1 cellular context compared by ENCODE assay signal in the genomic region with DNA sequence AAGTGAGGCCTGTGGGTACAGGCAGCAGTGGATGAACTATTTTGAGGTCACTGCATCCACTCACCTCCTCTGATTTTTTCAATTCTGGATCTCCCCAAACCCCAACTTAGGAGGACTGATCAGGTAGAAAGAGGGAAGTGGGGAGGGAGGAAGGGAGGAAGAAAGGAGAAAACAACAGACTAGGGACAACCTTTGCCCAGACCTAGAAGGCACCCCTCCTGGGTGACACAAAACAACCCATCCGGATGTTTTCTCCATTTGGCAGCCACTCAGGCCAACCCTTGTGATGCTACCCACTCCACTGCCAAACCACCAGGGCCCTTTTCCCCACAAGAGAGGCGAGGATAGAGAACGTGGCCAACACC.
TF ChIP-seq lines count a peak whose summit lies in the region.

No MANE protein-coding gene starts in this region.

TF ChIP-seq in IMR-90, 13 proteins besides CTCF, POLR2A, EP300 and RAD21 (continued from another document):
- TF ChIP-seq, protein P1, sequence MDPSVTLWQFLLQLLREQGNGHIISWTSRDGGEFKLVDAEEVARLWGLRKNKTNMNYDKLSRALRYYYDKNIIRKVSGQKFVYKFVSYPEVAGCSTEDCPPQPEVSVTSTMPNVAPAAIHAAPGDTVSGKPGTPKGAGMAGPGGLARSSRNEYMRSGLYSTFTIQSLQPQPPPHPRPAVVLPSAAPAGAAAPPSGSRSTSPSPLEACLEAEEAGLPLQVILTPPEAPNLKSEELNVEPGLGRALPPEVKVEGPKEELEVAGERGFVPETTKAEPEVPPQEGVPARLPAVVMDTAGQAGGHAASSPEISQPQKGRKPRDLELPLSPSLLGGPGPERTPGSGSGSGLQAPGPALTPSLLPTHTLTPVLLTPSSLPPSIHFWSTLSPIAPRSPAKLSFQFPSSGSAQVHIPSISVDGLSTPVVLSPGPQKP (IDR thresholded peaks at IDR 0.05; ENCODE audit: borderline replicate concordance, low read depth, low read length): no peak
- TF ChIP-seq CEBPB (IDR thresholded peaks at IDR 0.05; ENCODE audit: low read depth, low read length): no peak
- TF ChIP-seq RCOR1 (IDR thresholded peaks at IDR 0.05; ENCODE audit: insufficient replicate concordance, low read length): no peak
- TF ChIP-seq, protein P2, sequence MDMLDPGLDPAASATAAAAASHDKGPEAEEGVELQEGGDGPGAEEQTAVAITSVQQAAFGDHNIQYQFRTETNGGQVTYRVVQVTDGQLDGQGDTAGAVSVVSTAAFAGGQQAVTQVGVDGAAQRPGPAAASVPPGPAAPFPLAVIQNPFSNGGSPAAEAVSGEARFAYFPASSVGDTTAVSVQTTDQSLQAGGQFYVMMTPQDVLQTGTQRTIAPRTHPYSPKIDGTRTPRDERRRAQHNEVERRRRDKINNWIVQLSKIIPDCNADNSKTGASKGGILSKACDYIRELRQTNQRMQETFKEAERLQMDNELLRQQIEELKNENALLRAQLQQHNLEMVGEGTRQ (IDR thresholded peaks at IDR 0.05; ENCODE audit: low read depth, low read length): no peak
- no peak for TF ChIP-seq MAFK (IDR thresholded peaks at IDR 0.05; ENCODE audit: low read depth, low read length)
- TF ChIP-seq FOS (IDR thresholded peaks at IDR 0.05; ENCODE audit: low read depth, low read length): no peak
- no peak for TF ChIP-seq RFX5 (IDR thresholded peaks at IDR 0.05; ENCODE audit: low read depth, low read length)
